ENCODE assay signal across 15 cellular contexts in the genomic region with DNA sequence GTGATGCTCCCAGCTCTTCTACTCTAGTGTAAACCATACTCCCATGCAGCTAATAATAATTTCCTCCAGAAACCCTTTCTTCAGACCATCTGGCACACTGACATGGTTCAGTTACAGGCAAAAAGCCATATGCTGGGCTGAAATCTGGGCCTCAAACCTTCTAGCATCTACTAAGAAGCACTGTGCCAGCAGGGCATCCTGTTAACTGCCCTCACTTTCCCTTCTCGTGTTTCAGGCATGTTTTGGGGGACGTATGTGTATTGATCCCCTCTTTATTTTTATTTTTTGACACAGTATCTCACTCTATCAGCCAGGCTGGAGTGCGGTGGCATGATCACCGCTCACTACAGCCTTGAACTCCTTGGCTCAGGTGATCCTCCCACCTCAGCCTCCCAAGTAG. TPM values are rescaled to one million over a fixed set of nuclear protein-coding genes. Genes with fewer than 3 reads are reported as not detected.
DNase-seq lines count a peak whose midpoint lies in the region; ATAC-seq and TF ChIP-seq lines count a peak whose summit lies in the region.
"Had no signal": no experiment of that assay in that cellular context is flagged by ENCODE, and none has a peak within 500 bp of the region (broad histone marks: within the 10 kb centered on the region; RNA-seq: fewer than 3 reads in every experiment).

No MANE protein-coding gene starts in this region.

- 97% methylated on average over 4 of the region's 4 CpGs for WGBS in smooth muscle cell (ENCODE audit: low lambda C conversion rate)
- 86% methylated on average over 4 of the region's 4 CpGs for WGBS in mammary epithelial cell (ENCODE audit: low coverage, missing lambda C conversion rate)

- no peak overlapping the region for H3K9ac ChIP-seq in smooth muscle cell (ENCODE audit: low read depth)
- H3K9ac ChIP-seq in mammary epithelial cell (ENCODE audit: insufficient read depth, low read length): no peak overlapping the region

- peaks cover 36 to 70% of the 10 kb centered on the region in 2 donors for H3K36me3 Mint-ChIP-seq in activated T-cell treated with anti-CD3 and anti-CD28 coated beads, Interleukin-2, amount 50 U/mL, for 72 hours (ENCODE audit: insufficient read depth in 2 of 2)
- H3K36me3 Mint-ChIP-seq in activated T-cell treated with anti-CD3 and anti-CD28 coated beads, Interleukin-2, amount 50 U/mL, for 4 hours (ENCODE audit: insufficient read depth): peaks cover 43% of the 10 kb centered on the region
- peaks cover 36% of the 10 kb centered on the region for H3K36me3 Mint-ChIP-seq in activated naive CD8-positive, alpha-beta T cell treated with anti-CD3 and anti-CD28 coated beads, Interleukin-2, amount 10 ng/mL, durations not matched to agents 7 days and 5 days

- H3K4me1 Mint-ChIP-seq in activated T-cell treated with anti-CD3 and anti-CD28 coated beads, Interleukin-2, amount 50 U/mL, for 72 hours (ENCODE audit: low read depth): peaks cover 70% of the 10 kb centered on the region
- peaks cover 37% of the 10 kb centered on the region for H3K4me1 Mint-ChIP-seq in activated T-cell treated with anti-CD3 and anti-CD28 coated beads, Interleukin-2, amount 50 U/mL, for 4 hours (ENCODE audit: low read depth)
- H3K4me1 Mint-ChIP-seq in activated naive CD8-positive, alpha-beta T cell treated with anti-CD3 and anti-CD28 coated beads, Interleukin-2, amount 10 ng/mL, durations not matched to agents 7 days and 5 days: peaks cover 45% of the 10 kb centered on the region

- BruUV-seq in mammary epithelial cell (replicated peaks; lab: Mats Ljungman, UMichigan): no TSS peak

- no peak overlapping the region for H3K4me2 ChIP-seq in smooth muscle cell
- no peak overlapping the region for H3K4me2 ChIP-seq in mammary epithelial cell (ENCODE audit: insufficient read depth, low read depth, low read length)

- H3K27me3 Mint-ChIP-seq in activated T-cell treated with anti-CD3 and anti-CD28 coated beads, Interleukin-2, amount 50 U/mL, for 72 hours (ENCODE audit: low read depth): no peaks in the 10 kb centered on the region
- no peaks in the 10 kb centered on the region for H3K27me3 Mint-ChIP-seq in activated T-cell treated with anti-CD3 and anti-CD28 coated beads, Interleukin-2, amount 50 U/mL, for 4 hours (ENCODE audit: low read depth)
- H3K27me3 Mint-ChIP-seq in activated naive CD8-positive, alpha-beta T cell treated with anti-CD3 and anti-CD28 coated beads, Interleukin-2, amount 10 ng/mL, durations not matched to agents 7 days and 5 days: no peaks in the 10 kb centered on the region
- H3K27me3 Mint-ChIP-seq: IgD-negative memory B cell; stimulated activated memory B cell treated with anti-CD40 and anti-IgM and Interleukin-4, amounts not matched to agents 10 μg/mL and 1 μg/mL and 100 μg/mL, for 72 hours had no signal

- POLR2A ChIA-PET in activated naive CD8-positive, alpha-beta T cell treated with anti-CD3 and anti-CD28 coated beads, Interleukin-2, amount 10 ng/mL, durations not matched to agents 7 days and 5 days (lab: Charles Lee): interaction anchor here (0.6 to 2.2 kb wide), 3 partner anchors 56 to 85 kb away, joined by 4 to 6 read pairs (median 6); no protein-coding TSS in a partner anchor

- intact Hi-C loops in mammary epithelial cell (cut with micrococcal nuclease): no loop called here

- CTCF ChIA-PET in mammary epithelial cell (lab: Charles Lee; ENCODE audit: low non-redundant PET): no interaction called here

- H3K27me3 ChIP-seq in smooth muscle cell (ENCODE audit: low read depth) (no peaks in the 10 kb centered on the region), mammary epithelial cell (ENCODE audit: insufficient read depth, low read length) (no peaks in the 10 kb centered on the region)
- H3K27me3 ChIP-seq: ovary had no signal

- no peaks in the 10 kb centered on the region for H3K4me1 ChIP-seq in smooth muscle cell (ENCODE audit: low read depth)
- H3K4me1 ChIP-seq in mammary epithelial cell (ENCODE audit: insufficient read depth, low read length): peaks cover 29% of the 10 kb centered on the region

- no peak overlapping the region for H2AFZ ChIP-seq in smooth muscle cell (ENCODE audit: low read depth)
- no peak overlapping the region for H2AFZ ChIP-seq in mammary epithelial cell (ENCODE audit: low read depth, low read length)

- TF ChIP-seq CTCF in smooth muscle cell (IDR thresholded peaks at IDR 0.05; ENCODE audit: borderline replicate concordance, insufficient read depth, poor library complexity, severe bottlenecking): no peak
- TF ChIP-seq CTCF in mammary epithelial cell (conservative IDR thresholded peaks at IDR 0.05 in 1 of 2, IDR thresholded peaks at IDR 0.05 in 1 of 2; ENCODE audit: extremely low read depth in 1 of 2, insufficient read depth in 1 of 2, low read depth in 1 of 2, low read length in 2 of 2): no peak

- in situ Hi-C loops in mammary epithelial cell (cut with MboI; ENCODE audit: low sequenced_read_pairs in 2 of 2): loop anchor here (5.0 to 10.0 kb wide), 4 partner anchors 81 to 206 kb away; no protein-coding TSS in a partner anchor

- peaks cover 22% of the 10 kb centered on the region for H3F3A ChIP-seq in smooth muscle cell (ENCODE audit: low read depth)

- no peaks in the 10 kb centered on the region for H3K9me3 Mint-ChIP-seq in activated T-cell treated with anti-CD3 and anti-CD28 coated beads, Interleukin-2, amount 50 U/mL, for 72 hours
- no peaks in the 10 kb centered on the region for H3K9me3 Mint-ChIP-seq in activated T-cell treated with anti-CD3 and anti-CD28 coated beads, Interleukin-2, amount 50 U/mL, for 4 hours
- no peaks in the 10 kb centered on the region for H3K9me3 Mint-ChIP-seq in activated naive CD8-positive, alpha-beta T cell treated with anti-CD3 and anti-CD28 coated beads, Interleukin-2, amount 10 ng/mL, durations not matched to agents 7 days and 5 days
- H3K9me3 Mint-ChIP-seq: IgD-negative memory B cell; stimulated activated memory B cell treated with anti-CD40 and anti-IgM and Interleukin-4, amounts not matched to agents 10 μg/mL and 1 μg/mL and 100 μg/mL, for 72 hours had no signal

- H3K27ac Mint-ChIP-seq in activated T-cell treated with anti-CD3 and anti-CD28 coated beads, Interleukin-2, amount 50 U/mL, for 72 hours: peak overlapping the region; percentile 89
- peak overlapping the region; percentile 70 for H3K27ac Mint-ChIP-seq in activated naive CD8-positive, alpha-beta T cell treated with anti-CD3 and anti-CD28 coated beads, Interleukin-2, amount 10 ng/mL, durations not matched to agents 7 days and 5 days
- H3K27ac Mint-ChIP-seq: IgD-negative memory B cell; stimulated activated memory B cell treated with anti-CD40 and anti-IgM and Interleukin-4, amounts not matched to agents 10 μg/mL and 1 μg/mL and 100 μg/mL, for 72 hours had no signal

- peaks cover 17% of the 10 kb centered on the region for H3K36me3 ChIP-seq in smooth muscle cell (ENCODE audit: low read depth)
- peaks cover 15% of the 10 kb centered on the region for H3K36me3 ChIP-seq in mammary epithelial cell (ENCODE audit: insufficient read depth, low read length)
- H3K36me3 ChIP-seq: ovary had no signal

- H3K4me3 Mint-ChIP-seq in activated T-cell treated with anti-CD3 and anti-CD28 coated beads, Interleukin-2, amount 50 U/mL, for 72 hours: peak overlapping the region; percentile 36 to 39
- no peak overlapping the region for H3K4me3 Mint-ChIP-seq in activated T-cell treated with anti-CD3 and anti-CD28 coated beads, Interleukin-2, amount 50 U/mL, for 4 hours
- no peak overlapping the region for H3K4me3 Mint-ChIP-seq in activated naive CD8-positive, alpha-beta T cell treated with anti-CD3 and anti-CD28 coated beads, Interleukin-2, amount 10 ng/mL, durations not matched to agents 7 days and 5 days
- H3K4me3 Mint-ChIP-seq: IgD-negative memory B cell; stimulated activated memory B cell treated with anti-CD40 and anti-IgM and Interleukin-4, amounts not matched to agents 10 μg/mL and 1 μg/mL and 100 μg/mL, for 72 hours had no signal

- dilution Hi-C loops in mammary epithelial cell (cut with HindIII; ENCODE audit: low sequenced_read_pairs): no loop called here

- no peak for ATAC-seq in activated T-cell treated with anti-CD3 and anti-CD28 coated beads, Interleukin-2, amount 50 U/mL, for 72 hours (replicated peaks in 1 of 2)
- ATAC-seq in activated T-cell treated with anti-CD3 and anti-CD28 coated beads, Interleukin-2, amount 50 U/mL, for 4 hours: no peak
- no peak for ATAC-seq in activated naive CD8-positive, alpha-beta T cell treated with anti-CD3 and anti-CD28 coated beads, Interleukin-2, amount 10 ng/mL, durations not matched to agents 7 days and 5 days (ENCODE audit: low read depth)
- no peak for ATAC-seq in SK-N-SH treated with all-trans-retinoic acid at 6 μM for 48 hours
- ATAC-seq: left cardiac atrium; stimulated activated memory B cell treated with anti-CD40 and anti-IgM and Interleukin-4, amounts not matched to agents 10 μg/mL and 1 μg/mL and 100 μg/mL, for 72 hours had no signal

- peak overlapping the region; percentile 69 for H3K27ac ChIP-seq in smooth muscle cell (ENCODE audit: low read depth)
- H3K27ac ChIP-seq in mammary epithelial cell (ENCODE audit: insufficient read depth, low read depth, low read length): no peak overlapping the region
- H3K27ac ChIP-seq: ovary had no signal

- H3K79me2 ChIP-seq in smooth muscle cell (ENCODE audit: low read depth): no peaks in the 10 kb centered on the region
- H3K79me2 ChIP-seq in mammary epithelial cell (ENCODE audit: insufficient read depth, low read length): no peaks in the 10 kb centered on the region

- H4K20me1 ChIP-seq in smooth muscle cell (ENCODE audit: low read depth) (peaks cover 80% of the 10 kb centered on the region), mammary epithelial cell (ENCODE audit: insufficient read depth, low read length) (no peaks in the 10 kb centered on the region)

- H3K9me3 ChIP-seq in smooth muscle cell (replicated peaks; ENCODE audit: low read depth): no peaks in the 10 kb centered on the region
- H3K9me3 ChIP-seq in mammary epithelial cell (replicated peaks; ENCODE audit: insufficient read depth, low read length): no peaks in the 10 kb centered on the region
- H3K9me3 ChIP-seq: ovary had no signal

- H3K4me3 ChIP-seq in smooth muscle cell (no peak overlapping the region), mammary epithelial cell (replicated peaks in 1 of 3; ENCODE audit: insufficient read depth in 1 of 3, low read depth in 2 of 3, low read length in 3 of 3) (no peak overlapping the region)
- H3K4me3 ChIP-seq: ovary had no signal

- no peak for DNase-seq in activated T-cell treated with anti-CD3 and anti-CD28 coated beads, Interleukin-2, amount 50 U/mL, for 72 hours
- DNase-seq in activated T-cell treated with anti-CD3 and anti-CD28 coated beads, Interleukin-2, amount 50 U/mL, for 4 hours: no peak
- DNase-seq in NCI-H2171 treated with DMSO at 0.1 percent for 48 hours (lab: John Stamatoyannopoulos, UW): peak; percentile 99
- no peak for DNase-seq in activated naive CD8-positive, alpha-beta T cell treated with anti-CD3 and anti-CD28 coated beads, Interleukin-2, amount 10 ng/mL, durations not matched to agents 7 days and 5 days
- DNase-seq in smooth muscle cell (lab: John Stamatoyannopoulos, UW; ENCODE audit: unreplicated experiment): no peak
- DNase-seq in DMS114 treated with DMSO at 0.1 percent for 48 hours (lab: John Stamatoyannopoulos, UW; ENCODE audit: unreplicated experiment): no peak
- DNase-seq in mammary epithelial cell: no peak
- DNase-seq: activated effector memory CD4-positive, alpha-beta T cell treated with anti-CD3 and anti-CD28 coated beads, Interleukin-2, amount 50 U/mL, for 16 hours; left cardiac atrium; NCI-H1092 treated with DMSO at 0.1 percent for 48 hours; ovary; SHP77 had no signal

RNA-seq across cellular contexts. Expression of gene STAT5A, which starts 33.3 kb away (rescaled TPM):
- total RNA-seq in activated T-cell treated with anti-CD3 and anti-CD28 coated beads, Interleukin-2, amount 50 U/mL, for 72 hours: 100 to 1,000 TPM; 243 to 264 TPM
- 100 to 1,000 TPM; 193 to 264 (median 220) TPM for total RNA-seq in activated T-cell treated with anti-CD3 and anti-CD28 coated beads, Interleukin-2, amount 50 U/mL, for 4 hours
- 100 to 1,000 TPM; 125 to 131 TPM for total RNA-seq in activated naive CD8-positive, alpha-beta T cell treated with anti-CD3 and anti-CD28 coated beads, Interleukin-2, amount 10 ng/mL, durations not matched to agents 7 days and 5 days
- total RNA-seq in smooth muscle cell (1.7 and 2.6 TPM in 2 replicates), mammary epithelial cell (10 to 100 TPM in 1 of 2 donors, 1 to 10 TPM in 1; 1.7 to 10.5 TPM)
- polyA plus RNA-seq in smooth muscle cell (3.2 and 6.3 TPM in 2 replicates), mammary epithelial cell (1.2 TPM)
- polyA minus RNA-seq in mammary epithelial cell: 5.2 TPM

RNA-seq across cellular contexts. Expression of gene STAT5B, which starts 45.4 kb away (rescaled TPM):
- 100 to 1,000 TPM; 252 to 269 TPM for total RNA-seq in activated T-cell treated with anti-CD3 and anti-CD28 coated beads, Interleukin-2, amount 50 U/mL, for 72 hours
- 10 to 100 TPM; 62.9 to 86.7 (median 71.9) TPM for total RNA-seq in activated T-cell treated with anti-CD3 and anti-CD28 coated beads, Interleukin-2, amount 50 U/mL, for 4 hours
- 100 to 1,000 TPM; 131 to 134 TPM for total RNA-seq in activated naive CD8-positive, alpha-beta T cell treated with anti-CD3 and anti-CD28 coated beads, Interleukin-2, amount 10 ng/mL, durations not matched to agents 7 days and 5 days
- total RNA-seq in smooth muscle cell: 10.7 and 29.3 TPM in 2 replicates
- 12.4 and 15.0 TPM in 2 replicates for polyA plus RNA-seq in smooth muscle cell
- total RNA-seq in mammary epithelial cell: 10 to 100 TPM; 20.0 to 20.5 TPM
- polyA plus RNA-seq in mammary epithelial cell: 13.3 TPM
- 82.6 TPM for polyA minus RNA-seq in mammary epithelial cell

Comparison
In these comparisons a context has a peak if more than half of its experiments do, and no peak if none do; other contexts are left out.
1. H3K4me3 Mint-ChIP-seq: peak in activated T-cell treated with anti-CD3 and anti-CD28 coated beads, Interleukin-2, amount 50 U/mL, for 72 hours (2 of 2); none in activated T-cell treated with anti-CD3 and anti-CD28 coated beads, Interleukin-2, amount 50 U/mL, for 4 hours (single experiment) and activated naive CD8-positive, alpha-beta T cell treated with anti-CD3 and anti-CD28 coated beads, Interleukin-2, amount 10 ng/mL, durations not matched to agents 7 days and 5 days (single experiment).
2. RNA of gene STAT5A, which starts 33.3 kb away (total RNA-seq): 243 to 264 TPM in activated T-cell treated with anti-CD3 and anti-CD28 coated beads, Interleukin-2, amount 50 U/mL, for 72 hours, 193 to 264 TPM in activated T-cell treated with anti-CD3 and anti-CD28 coated beads, Interleukin-2, amount 50 U/mL, for 4 hours and 125 to 131 TPM in activated naive CD8-positive, alpha-beta T cell treated with anti-CD3 and anti-CD28 coated beads, Interleukin-2, amount 10 ng/mL, durations not matched to agents 7 days and 5 days; 1.7 to 10.5 TPM in mammary epithelial cell and 1.7 to 2.6 TPM in smooth muscle cell; every median in the first group is over 10 times any median in the second.